Comparison of ENCODE assay signal across 1 cellular context in genomic region chr16:9192746-9193145, GRCh38.
TF ChIP-seq lines count a peak whose summit lies in the region.

No MANE protein-coding gene starts in this region.

TF ChIP-seq in H1, 55 proteins besides CTCF, POLR2A, EP300 and RAD21:
- 0 out of 2 replicates have a peak, but pooled peaks have one; percentile 6 for TF ChIP-seq KDM1A (IDR thresholded peaks at IDR 0.05; ENCODE audit: borderline replicate concordance, low read length)
- no peak for TF ChIP-seq EZH2 (IDR thresholded peaks at IDR 0.05; ENCODE audit: low read depth, low read length, severe bottlenecking)
